Comparison of ENCODE assay signal across 7 cellular contexts in the genomic region with DNA sequence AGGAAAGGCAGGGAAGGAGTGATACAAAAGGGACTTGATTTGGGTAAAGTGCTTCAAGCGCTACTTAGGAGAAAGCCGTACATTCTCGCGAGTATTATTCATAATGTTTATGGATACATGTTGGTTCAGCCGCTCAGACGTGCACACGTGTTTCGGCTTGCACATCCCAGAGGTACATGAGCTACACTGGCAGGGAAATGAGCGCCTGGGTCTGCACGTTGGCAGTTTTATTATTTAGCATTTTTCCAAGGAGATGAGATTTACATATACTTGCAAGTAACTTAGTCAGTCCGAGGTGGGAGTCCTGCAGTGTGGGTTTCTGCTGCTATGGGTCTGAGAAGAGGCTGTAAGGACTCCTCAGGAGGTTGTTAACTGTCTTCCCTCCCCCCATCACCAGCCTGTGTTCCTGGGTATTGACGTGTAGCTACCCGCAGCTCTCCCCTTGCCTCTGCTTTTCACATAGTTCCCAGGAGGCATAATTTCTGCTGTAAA. TPM values are rescaled to one million over a fixed set of nuclear protein-coding genes. Genes with fewer than 3 reads are reported as not detected.
DNase-seq lines count a peak whose midpoint lies in the region; ATAC-seq and TF ChIP-seq lines count a peak whose summit lies in the region.

No MANE protein-coding gene starts in this region.

- intact Hi-C loops in colonic mucosa (cut with DNase I) = no loop called here

- peaks cover 24% of the 10 kb centered on the region for H3K4me1 ChIP-seq in SJSA1 (replicated peaks)
- no peaks in the 10 kb centered on the region for H3K4me1 ChIP-seq in colonic mucosa

- H3K27me3 ChIP-seq in SJSA1 (replicated peaks) (peaks cover 14% of the 10 kb centered on the region; the same call in 1 of the 2 replicates), colonic mucosa (peaks cover 7% of the 10 kb centered on the region)

- H3K27ac ChIP-seq in SJSA1 = no peak overlapping the region
- peak overlapping the region; percentile 50 for H3K27ac ChIP-seq in colonic mucosa

- peaks cover 40 to 50% of the 10 kb centered on the region in 2 donors for H3K4me1 Mint-ChIP-seq in natural killer cell treated with Interleukin-12 subunit alpha and Interleukin-12 subunit beta and Interleukin-15 and Interleukin-18, amount 100 ng/mL, for 72 hours (ENCODE audit: low read depth in 2 of 2)

- ATAC-seq in natural killer cell treated with Interleukin-12 subunit alpha and Interleukin-12 subunit beta and Interleukin-15 and Interleukin-18, amount 100 ng/mL, for 72 hours = peak in 1 of 2 donors; percentile 25
- ATAC-seq in GM21515 (IDR thresholded peaks at IDR 0.05; ENCODE audit: unreplicated experiment) = no peak

- peak overlapping the region; percentile 97 to 98 for H3K27ac Mint-ChIP-seq in natural killer cell treated with Interleukin-12 subunit alpha and Interleukin-12 subunit beta and Interleukin-15 and Interleukin-18, amount 100 ng/mL, for 72 hours

- no peak for TF ChIP-seq CTCF in colonic mucosa (IDR thresholded peaks at IDR 0.05)

- H3K9me3 ChIP-seq in SJSA1 (replicated peaks) (no peaks in the 10 kb centered on the region; the same call in 1 of the 2 replicates), colonic mucosa (no peaks in the 10 kb centered on the region)

- H3K9ac ChIP-seq in colonic mucosa (ENCODE audit: low read depth in 2 of 2, low read length in 2 of 2) = peak overlapping the region; percentile 28 to 54

- DNase-seq in HCEC 1CT = peak; percentile 3
- DNase-seq in SJSA1 (ENCODE audit: low read depth in 1 of 2, low spot score in 2 of 2) = no peak
- no peak for DNase-seq in colonic mucosa
- no peak for DNase-seq in natural killer cell treated with Interleukin-12 subunit alpha and Interleukin-12 subunit beta and Interleukin-15 and Interleukin-18, amount 100 ng/mL, for 72 hours (ENCODE audit: low spot score)
- DNase-seq in NCI-H524 (lab: John Stamatoyannopoulos, UW) = no peak
- no peak for DNase-seq in NCI-H1092 treated with DMSO at 0.1 percent for 48 hours (lab: John Stamatoyannopoulos, UW)

- H3K36me3 Mint-ChIP-seq in natural killer cell treated with Interleukin-12 subunit alpha and Interleukin-12 subunit beta and Interleukin-15 and Interleukin-18, amount 100 ng/mL, for 72 hours = peaks cover 31% of the 10 kb centered on the region

- H3K4me3 Mint-ChIP-seq in natural killer cell treated with Interleukin-12 subunit alpha and Interleukin-12 subunit beta and Interleukin-15 and Interleukin-18, amount 100 ng/mL, for 72 hours = peak overlapping the region; percentile 100

- H3K36me3 ChIP-seq in SJSA1 (no peaks in the 10 kb centered on the region), colonic mucosa (no peaks in the 10 kb centered on the region)

- H3K9me3 Mint-ChIP-seq in natural killer cell treated with Interleukin-12 subunit alpha and Interleukin-12 subunit beta and Interleukin-15 and Interleukin-18, amount 100 ng/mL, for 72 hours = no peaks in the 10 kb centered on the region

- H3K27me3 Mint-ChIP-seq in natural killer cell treated with Interleukin-12 subunit alpha and Interleukin-12 subunit beta and Interleukin-15 and Interleukin-18, amount 100 ng/mL, for 72 hours = no peaks in the 10 kb centered on the region

- peak overlapping the region; percentile 59 for H3K4me3 ChIP-seq in SJSA1
- peak overlapping the region; percentile 65 for H3K4me3 ChIP-seq in colonic mucosa

RNA-seq across cellular contexts. Expression of a gene that starts 1.5 kb away (rescaled TPM):
- 5.7 and 11.5 TPM in 2 replicates for total RNA-seq in SJSA1 (2014; rRNA removed; shearing (Covaris generic))
- total RNA-seq in colonic mucosa = 10 to 100 TPM; 11.4 to 11.5 TPM
- total RNA-seq in natural killer cell treated with Interleukin-12 subunit alpha and Interleukin-12 subunit beta and Interleukin-15 and Interleukin-18, amount 100 ng/mL, for 72 hours = 100 to 1,000 TPM; 182 to 216 TPM

RNA-seq across cellular contexts. Expression of a gene that starts 41.7 kb away (rescaled TPM):
- not detected in 2 replicates for total RNA-seq in SJSA1 (2014; rRNA removed; shearing (Covaris generic))
- 10 to 100 TPM; 68.2 to 77.1 TPM for total RNA-seq in colonic mucosa
- total RNA-seq in natural killer cell treated with Interleukin-12 subunit alpha and Interleukin-12 subunit beta and Interleukin-15 and Interleukin-18, amount 100 ng/mL, for 72 hours = 1 to 10 TPM in 1 of 2 donors, under 1 TPM in 1; 0.81 to 1.2 TPM

Comparison
In these comparisons a context has a peak if more than half of its experiments do, and no peak if none do; other contexts are left out.
1. RNA of a gene that starts 1.5 kb away (total RNA-seq): 182 to 216 TPM in natural killer cell treated with Interleukin-12 subunit alpha and Interleukin-12 subunit beta and Interleukin-15 and Interleukin-18, amount 100 ng/mL, for 72 hours; 11.4 to 11.5 TPM in colonic mucosa and 5.7 to 11.5 TPM in SJSA1; every median in the first group is over 10 times any median in the second.
2. RNA of a gene that starts 41.7 kb away (total RNA-seq): 68.2 to 77.1 TPM in colonic mucosa; 0.81 to 1.2 TPM in natural killer cell treated with Interleukin-12 subunit alpha and Interleukin-12 subunit beta and Interleukin-15 and Interleukin-18, amount 100 ng/mL, for 72 hours and not detected in SJSA1; every median in the first group is over 10 times any median in the second.